In the genomic region with DNA sequence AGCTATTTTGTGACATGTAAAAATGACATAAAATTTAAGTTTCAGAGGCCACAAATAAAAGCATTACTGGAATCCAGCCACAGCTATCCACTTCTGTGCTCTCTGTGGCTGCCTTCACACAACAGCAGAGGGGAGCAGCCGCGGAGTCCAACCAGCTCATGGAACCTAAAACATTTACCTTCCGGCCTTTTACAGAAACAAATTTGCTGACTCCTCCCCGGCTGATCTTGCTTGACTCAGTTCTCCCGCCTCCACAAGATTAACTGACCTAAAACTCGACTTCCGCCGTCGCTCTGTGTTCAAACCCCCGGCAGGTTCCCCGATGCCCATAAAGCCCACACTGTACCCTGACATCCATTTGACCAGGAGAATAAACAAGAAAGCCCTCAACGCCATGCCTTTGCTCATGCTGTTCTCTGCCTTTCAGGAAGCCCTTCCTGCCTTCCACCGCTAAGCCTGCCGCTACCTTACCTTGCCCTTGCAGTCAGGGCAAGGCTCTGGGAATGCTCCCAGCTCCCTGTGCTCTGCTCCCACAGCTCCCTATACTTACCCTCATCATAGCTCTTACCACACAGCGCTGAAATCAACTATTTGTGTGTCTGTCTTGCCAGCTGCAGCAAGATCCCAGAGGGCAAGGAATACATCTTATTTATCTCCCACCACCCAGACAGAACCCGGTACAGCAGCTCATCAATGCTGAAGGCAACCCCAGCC, we compare ENCODE assay signal across 14 cellular contexts. TPM values are rescaled to one million over a fixed set of nuclear protein-coding genes. Genes with fewer than 3 reads are reported as not detected.
DNase-seq lines count a peak whose midpoint lies in the region; ATAC-seq, FAIRE-seq and TF ChIP-seq lines count a peak whose summit lies in the region.
"Had no signal": no experiment of that assay in that cellular context is flagged by ENCODE, and none has a peak within 500 bp of the region (broad histone marks: within the 10 kb centered on the region; RNA-seq: fewer than 3 reads in every experiment).

No MANE protein-coding gene starts in this region.

- H3K9me3 ChIP-seq in A549 (no peaks in the 10 kb centered on the region), K562 (replicated peaks; ENCODE audit: control insufficient read depth, insufficient read depth, low read depth, low read length) (no peaks in the 10 kb centered on the region), ascending aorta (no peaks in the 10 kb centered on the region)
- H3K9me3 ChIP-seq: SJCRH30 had no signal

- no peaks in the 10 kb centered on the region for H3K27me3 Mint-ChIP-seq in mesothelial cell of epicardium (ENCODE audit: low read depth)

- H3K4me2 ChIP-seq in A549, result peak overlapping the region; percentile 46; the same call in 2 of the 3 replicates
- H3K4me2 ChIP-seq in K562 (ENCODE audit: insufficient read depth, low read length), result no peak overlapping the region

- FAIRE-seq in A549 (lab: Jason Lieb, UNC) (no peak), K562 (lab: Jason Lieb, UNC) (peak; percentile 54)
- FAIRE-seq: G401.6 had no signal

- peak overlapping the region; percentile 59 for H3K27ac Mint-ChIP-seq in mesothelial cell of epicardium

- peaks cover 22% of the 10 kb centered on the region for H4K20me1 ChIP-seq in K562 (replicated peaks; ENCODE audit: control insufficient read depth, insufficient read depth, low read length)

- no peak overlapping the region for H3K4me3 Mint-ChIP-seq in mesothelial cell of epicardium
- H3K4me3 Mint-ChIP-seq: H9 had no signal

- in situ Hi-C loops in K562 (cut with MboI), result no loop called here

- no peaks in the 10 kb centered on the region for H3K36me3 ChIP-seq in K562 (ENCODE audit: control insufficient read depth, insufficient read depth, low read length)
- H3K36me3 ChIP-seq in ascending aorta, result no peaks in the 10 kb centered on the region
- H3K36me3 ChIP-seq: SJCRH30 had no signal

- TF ChIP-seq POLR2A in A549 (IDR thresholded peaks at IDR 0.05; ENCODE audit: low read length) (no peak), K562 (conservative IDR thresholded peaks at IDR 0.05) (no peak)

- H3K27ac ChIP-seq in A549, result peak overlapping the region; percentile 8 to 75; a peak in 4 of 6 replicates
- H3K27ac ChIP-seq in K562 (ENCODE audit: extremely low read depth, low read depth, low read length), result no peak overlapping the region
- no peak overlapping the region for H3K27ac ChIP-seq in ascending aorta
- H3K27ac ChIP-seq: SJCRH30 had no signal

- intact Hi-C loops in K562 (cut with micrococcal nuclease) (no loop called here), ascending aorta (cut with DNase I) (no loop called here)

- WGBS in A549 (ENCODE audit: missing lambda C conversion rate), result 94% methylated on average over 16 of the region's 16 CpGs
- WGBS in K562 (ENCODE audit: insufficient coverage, low coverage, missing lambda C conversion rate), result 81% methylated on average over 16 of the region's 16 CpGs

- CTCF ChIA-PET in A549 (lab: Yijun Ruan, JAX) (interaction anchor here (0.8 to 2.4 kb wide), 2 partner anchors 36 to 87 kb away, joined by 4 to 10 read pairs; no protein-coding TSS in a partner anchor), K562 (lab: Yijun Ruan, JAX; ENCODE audit: low intra/inter-chr PET ratio) (no interaction called here)

- no peak overlapping the region for H2AFZ ChIP-seq in K562 (ENCODE audit: low read depth, low read length)

- peaks cover 62% of the 10 kb centered on the region for H3K4me1 ChIP-seq in A549
- peaks cover 5 to 15% of the 10 kb centered on the region in 2 experiments; a peak in 3 of 5 replicates for H3K4me1 ChIP-seq in K562 (replicated peaks in 1 of 2; ENCODE audit: control insufficient read depth in 2 of 2, insufficient read depth in 2 of 2, low read length in 2 of 2)
- H3K4me1 ChIP-seq in ascending aorta, result peaks cover 0 to 4% of the 10 kb centered on the region in 2 donors
- H3K4me1 ChIP-seq: SJCRH30 had no signal

- 0 out of 6 replicates have a peak, but pooled peaks of 1 of the 2 experiments have one; percentile 43 for ATAC-seq in A549
- ATAC-seq in K562, result no peak
- ATAC-seq in GM21825 (IDR thresholded peaks at IDR 0.05; ENCODE audit: unreplicated experiment), result no peak
- ATAC-seq in HG03097 (IDR thresholded peaks at IDR 0.05; ENCODE audit: low FRiP score, unreplicated experiment), result no peak

- DNase-seq in A549 (ENCODE audit: low read depth in 1 of 2, low spot score in 1 of 2) (no peak), HT1080 (ENCODE audit: low read depth) (peak; percentile 16), K562 (ENCODE audit: extremely low read depth in 1 of 4, low spot score in 3 of 4) (no peak), mesothelial cell of epicardium (ENCODE audit: low spot score in 2 of 2, unreplicated experiment in 2 of 2) (no peak), HUDEP-2 (lab: John Stamatoyannopoulos, UW; ENCODE audit: unreplicated experiment in 76 of 76) (no peak), ascending aorta (ENCODE audit: low spot score in 2 of 2) (no peak)
- DNase-seq: H9; NCI-H526 treated with DMSO at 0.1 percent for 48 hours; SJCRH30; stimulated activated CD4-positive, alpha-beta T cell treated with anti-CD3 and anti-CD28 coated beads, Interleukin-1b, Interleukin-23, amount 100 ng/mL, for 48 hours had no signal

- no peaks in the 10 kb centered on the region for H3K9me3 Mint-ChIP-seq in mesothelial cell of epicardium
- H3K9me3 Mint-ChIP-seq: H9 had no signal

- peak overlapping the region in 1 of 2 experiments; percentile 55; a peak in 1 of 4 replicates for H3K9ac ChIP-seq in K562 (ENCODE audit: insufficient read depth in 1 of 2, low read depth in 2 of 2, low read length in 2 of 2)

- no peak overlapping the region for H3K4me3 ChIP-seq in A549
- H3K4me3 ChIP-seq in K562, result no peak overlapping the region
- no peak overlapping the region for H3K4me3 ChIP-seq in ascending aorta
- H3K4me3 ChIP-seq: lung, SJCRH30 had no signal

- H3K9me1 ChIP-seq in K562 (ENCODE audit: control insufficient read depth, insufficient read depth, low read length), result no peaks in the 10 kb centered on the region

- POLR2A ChIA-PET in A549 (lab: Yijun Ruan, JAX) (no interaction called here), K562 (lab: Yijun Ruan, JAX) (interaction anchor here (0.6 to 1.0 kb wide), 6 partner anchors 11 to 217 kb away, joined by 3 read pairs; no protein-coding TSS in a partner anchor)

- H3K79me2 ChIP-seq in K562 (ENCODE audit: control insufficient read depth, insufficient read depth, low read length), result peaks cover 52% of the 10 kb centered on the region

- no peak for TF ChIP-seq CTCF in A549 (IDR thresholded peaks at IDR 0.05)
- no peak for TF ChIP-seq CTCF in K562 (IDR thresholded peaks at IDR 0.05 in 2 of 3, conservative IDR thresholded peaks at IDR 0.05 in 1 of 3; ENCODE audit: insufficient read depth in 2 of 3, low read depth in 1 of 3, low read length in 3 of 3)
- no peak for TF ChIP-seq CTCF in mesothelial cell of epicardium (IDR thresholded peaks at IDR 0.05; ENCODE audit: unreplicated experiment)
- no peak for TF ChIP-seq CTCF in ascending aorta (IDR thresholded peaks at IDR 0.05)

- TF ChIP-seq RAD21 in A549 (conservative IDR thresholded peaks at IDR 0.05 in 1 of 2, IDR thresholded peaks at IDR 0.05 in 1 of 2), result no peak
- no peak for TF ChIP-seq RAD21 in K562 (CRISPR knock-in tag; conservative IDR thresholded peaks at IDR 0.05 in 1 of 2, IDR thresholded peaks at IDR 0.05 in 1 of 2)

- peaks cover 21% of the 10 kb centered on the region for H3K4me1 Mint-ChIP-seq in mesothelial cell of epicardium

- no TSS peak for BruUV-seq in K562 (replicated peaks; lab: Mats Ljungman, UMichigan)

- TF ChIP-seq EP300 in A549 (IDR thresholded peaks at IDR 0.05) (no peak), K562 (IDR thresholded peaks at IDR 0.05; ENCODE audit: low read length) (no peak)

- H3K27me3 ChIP-seq in K562 (ENCODE audit: control insufficient read depth in 2 of 2, insufficient read depth in 2 of 2, low read length in 2 of 2) (no peaks in the 10 kb centered on the region), ascending aorta (no peaks in the 10 kb centered on the region)
- H3K27me3 ChIP-seq: SJCRH30 had no signal

- H3K36me3 Mint-ChIP-seq in mesothelial cell of epicardium, result no peaks in the 10 kb centered on the region

TF ChIP-seq in A549, 52 proteins besides CTCF, POLR2A, EP300 and RAD21 (continues in another document):
- TF ChIP-seq NPAS2 (CRISPR knock-in tag; IDR thresholded peaks at IDR 0.05; ENCODE audit: borderline replicate concordance) (no peak), GATA3 (IDR thresholded peaks at IDR 0.05; ENCODE audit: borderline replicate concordance) (no peak)

TF ChIP-seq in K562, 482 proteins besides CTCF, POLR2A, EP300 and RAD21:
- TF ChIP-seq ZNF316 (IDR thresholded peaks at IDR 0.05) (0 out of 2 replicates have a peak, but pooled peaks have one; percentile 13), MEIS2 (IDR thresholded peaks at IDR 0.05; ENCODE audit: partially characterized antibody) (no peak)

RNA-seq across cellular contexts. Expression of a gene that starts 35.4 kb away (rescaled TPM):
- polyA plus RNA-seq in A549 (2011; rRNA removed) (18.7 and 20.5 TPM in 2 replicates), A549 (2017; fragmentation: RNase III; extraction: RNeasy Plus Mini Kit Qiagen cat#74134 plus additional on column Dnase treatment) (30.1 to 35.1 TPM (median 30.3 TPM) in 3 replicates), K562 (2011; rRNA removed) (12.3 and 14.2 TPM in 2 replicates), K562 (2014; fragmentation: Illumina TruSeq; extraction: Trizol) (22.3 and 27.0 TPM in 2 replicates), K562 (2014; fragmentation: Nextera tagmentation; extraction: Ambion mirVana) (under 1 TPM; 0.53 to 0.56 TPM), K562 (2014; rRNA removed) (13.9 and 15.2 TPM in 2 replicates)
- polyA plus RNA-seq in A549 (2012; cell fraction: cytosol; rRNA removed), result 13.3 and 17.7 TPM in 2 replicates
- 74.0 and 74.6 TPM in 2 replicates for polyA plus RNA-seq in A549 (2012; cell fraction: nucleus; rRNA removed)
- 28.0 and 34.1 TPM in 2 replicates for polyA minus RNA-seq in A549 (2011; rRNA and poly(A)+ RNA removed)
- total RNA-seq in HT1080 (2014; rRNA removed; shearing (Covaris generic)), result 15.3 and 29.2 TPM in 2 replicates
- polyA plus RNA-seq in HT1080 (2015; cell fraction: cytosol; rRNA removed), result 12.5 and 18.1 TPM in 2 replicates
- polyA plus RNA-seq in HT1080 (2015; cell fraction: nucleus; rRNA removed), result 72.7 and 93.2 TPM in 2 replicates
- 186 and 197 TPM in 2 replicates for total RNA-seq in K562 (2011; cell fraction: chromatin; rRNA removed; ENCODE audit: low replicate concordance)
- 71.9 and 74.6 TPM in 2 replicates for total RNA-seq in K562 (2011; cell fraction: nucleolus; rRNA removed)
- total RNA-seq in K562 (2011; cell fraction: nucleoplasm; rRNA removed), result 116 and 129 TPM in 2 replicates
- total RNA-seq in K562 (2014; rRNA removed) (9.5 and 14.0 TPM in 2 replicates), K562 (2014; rRNA removed; fragmentation: Illumina TruSeq; extraction: Trizol) (15.7 and 17.8 TPM in 2 replicates), K562 (2015; rRNA removed; fragmentation: Illumina TruSeq; extraction: Trizol) (9.3 and 10.3 TPM in 2 replicates), K562 (2021) (32.1 and 36.0 TPM in 2 replicates), mesothelial cell of epicardium (94.2 to 103 TPM (median 95.0 TPM) in 3 replicates), ascending aorta (36.9 TPM)
- 5.0 and 6.0 TPM in 2 replicates for polyA plus RNA-seq in K562 (2011; cell fraction: cytosol; rRNA removed)
- 39.1 and 45.0 TPM in 2 replicates for polyA plus RNA-seq in K562 (2011; cell fraction: nucleus; rRNA removed)
- polyA plus RNA-seq in K562 (2012), result 16.9 and 18.8 TPM in 2 replicates
- polyA minus RNA-seq in K562 (2011; rRNA and poly(A)+ RNA removed), result 30.0 and 32.4 TPM in 2 replicates
- polyA minus RNA-seq in K562 (2011; cell fraction: cytosol; rRNA and poly(A)+ RNA removed), result 14.7 and 15.1 TPM in 2 replicates
- 25.6 and 42.9 TPM in 2 replicates for polyA minus RNA-seq in K562 (2011; cell fraction: nucleus; rRNA and poly(A)+ RNA removed)

Comparison
In these comparisons a context has a peak if more than half of its experiments do, and no peak if none do; other contexts are left out.
1. H3K27ac ChIP-seq: peak in A549 (2 of 2); none in K562 (single experiment) and ascending aorta (0 of 2).